In the genomic region with DNA sequence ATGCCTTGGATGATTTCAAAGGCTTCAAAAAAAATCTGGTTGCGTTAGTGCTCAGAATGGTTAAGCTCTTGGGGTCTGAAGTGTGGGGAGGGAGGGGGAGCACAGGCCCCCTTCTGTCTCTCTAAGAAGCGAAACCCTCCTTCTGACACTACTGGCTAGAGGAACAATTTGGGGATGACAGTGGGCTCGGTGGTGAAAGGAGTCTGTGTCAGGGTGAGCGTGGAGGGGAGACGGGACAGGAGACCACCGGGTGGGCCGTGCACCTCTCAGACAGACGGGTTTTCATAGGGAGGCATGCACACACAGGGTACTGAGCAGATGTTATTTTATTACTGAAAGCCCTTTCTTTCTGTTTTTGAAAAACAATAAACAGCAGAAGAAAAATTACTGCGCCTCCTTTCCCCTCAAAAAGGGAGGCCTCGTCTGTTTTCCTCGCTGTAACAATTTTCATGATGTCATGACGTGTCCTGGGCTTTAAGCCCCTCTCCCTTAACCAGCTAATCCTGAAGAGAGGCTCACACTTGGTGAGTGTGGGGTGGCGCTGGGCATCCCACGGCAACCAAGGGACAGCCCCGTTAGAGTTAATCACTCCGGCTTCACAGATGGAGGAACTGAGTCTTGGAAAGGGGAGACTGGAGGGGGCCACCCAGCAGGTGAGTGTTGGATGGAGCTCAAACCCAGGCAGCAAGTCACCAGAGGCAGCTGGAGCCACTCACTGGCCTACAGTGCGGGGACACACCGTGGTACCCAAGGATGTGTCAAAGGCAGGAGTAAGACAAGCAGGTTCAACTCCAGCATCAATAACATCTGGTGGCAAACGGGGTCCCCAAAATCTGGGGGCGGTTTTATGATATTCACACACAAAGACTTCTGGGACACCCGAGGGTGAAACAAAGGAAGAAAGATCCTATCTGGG, we compare ENCODE assay signal across 8 cellular contexts. TPM values are rescaled to one million over a fixed set of nuclear protein-coding genes. Genes with fewer than 3 reads are reported as not detected.
A peak's percentile ranks its signal among the peaks of the same experiment; 100 is the strongest.
DNase-seq lines count a peak whose midpoint lies in the region; ATAC-seq, FAIRE-seq and TF ChIP-seq lines count a peak whose summit lies in the region.

No MANE protein-coding gene starts in this region.

- TF ChIP-seq CTCF in left ventricle myocardium inferior (IDR thresholded peaks at IDR 0.05; ENCODE audit: borderline replicate concordance), result no peak
- no peak for TF ChIP-seq CTCF in IMR-90 (conservative IDR thresholded peaks at IDR 0.05; ENCODE audit: low read depth, low read length)
- no peak for TF ChIP-seq CTCF in endothelial cell of umbilical vein (IDR thresholded peaks at IDR 0.05; ENCODE audit: extremely low read depth in 1 of 2, insufficient read depth in 1 of 2, low read depth in 1 of 2, low read length in 2 of 2)

- H3K27ac ChIP-seq in left ventricle myocardium inferior (replicated peaks) (peak overlapping the region; percentile 70), IMR-90 (ENCODE audit: insufficient read depth, low read length) (peak overlapping the region; percentile 89), endothelial cell of umbilical vein (ENCODE audit: insufficient read depth, low read depth, low read length) (no peak overlapping the region)

- H3K79me2 ChIP-seq in endothelial cell of umbilical vein (ENCODE audit: control insufficient read depth, insufficient read depth, low read length), result no peaks in the 10 kb centered on the region

- peaks cover 17% of the 10 kb centered on the region for H3K36me3 Mint-ChIP-seq in stimulated activated naive CD8-positive, alpha-beta T cell treated with anti-CD3 and anti-CD28 coated beads, Interleukin-15, Interleukin-2, amounts not matched to agents 100 ng/mL and 50 ng/mL, for 24 hours (ENCODE audit: low read depth)

- H3K27me3 Mint-ChIP-seq in stimulated activated naive CD8-positive, alpha-beta T cell treated with anti-CD3 and anti-CD28 coated beads, Interleukin-15, Interleukin-2, amounts not matched to agents 100 ng/mL and 50 ng/mL, for 24 hours, result peaks cover 4% of the 10 kb centered on the region

- H3K18ac ChIP-seq in IMR-90 (ENCODE audit: low read depth, low read length), result peak overlapping the region; percentile 83

- H3K36me3 ChIP-seq in left ventricle myocardium inferior (peaks cover 71% of the 10 kb centered on the region), IMR-90 (ENCODE audit: control insufficient read depth, insufficient read depth, low read length) (peaks cover 37% of the 10 kb centered on the region), endothelial cell of umbilical vein (ENCODE audit: control insufficient read depth in 2 of 2, extremely low read depth in 1 of 2, insufficient read depth in 2 of 2, low read length in 2 of 2) (peaks cover 0 to 5% of the 10 kb centered on the region in 2 experiments)

- peak overlapping the region; percentile 85 for H3K4me3 Mint-ChIP-seq in stimulated activated naive CD8-positive, alpha-beta T cell treated with anti-CD3 and anti-CD28 coated beads, Interleukin-15, Interleukin-2, amounts not matched to agents 100 ng/mL and 50 ng/mL, for 24 hours

- peak overlapping the region; percentile 74 for H2BK5ac ChIP-seq in IMR-90 (ENCODE audit: low read depth, low read length, poor library complexity, severe bottlenecking)

- H2AK9ac ChIP-seq in IMR-90 (replicated peaks; ENCODE audit: low read depth, low read length, poor library complexity), result peak overlapping the region; percentile 88

- H3K4ac ChIP-seq in IMR-90 (ENCODE audit: low read depth, low read length), result peak overlapping the region; percentile 81

- H2BK20ac ChIP-seq in IMR-90 (ENCODE audit: low read depth, low read length), result peak overlapping the region; percentile 80

- H3K4me2 ChIP-seq in IMR-90 (ENCODE audit: low read depth, low read length), result peak overlapping the region; percentile 83
- H3K4me2 ChIP-seq in endothelial cell of umbilical vein (ENCODE audit: insufficient read depth, low read length), result peak overlapping the region; percentile 79

- dilution Hi-C loops in IMR-90 (cut with HindIII; ENCODE audit: low sequenced_read_pairs, unreplicated experiment), result no loop called here
- dilution Hi-C loops in endothelial cell of umbilical vein (cut with MboI; ENCODE audit: extremely low pct_ligation_motif_present, low sequenced_read_pairs), result no loop called here

- H3K27ac Mint-ChIP-seq in stimulated activated naive CD8-positive, alpha-beta T cell treated with anti-CD3 and anti-CD28 coated beads, Interleukin-15, Interleukin-2, amounts not matched to agents 100 ng/mL and 50 ng/mL, for 24 hours, result peak overlapping the region; percentile 93

- H3K27me3 ChIP-seq in left ventricle myocardium inferior (ENCODE audit: low read depth), result no peaks in the 10 kb centered on the region
- H3K27me3 ChIP-seq in IMR-90 (ENCODE audit: control insufficient read depth, insufficient read depth, low read length), result no peaks in the 10 kb centered on the region
- no peaks in the 10 kb centered on the region for H3K27me3 ChIP-seq in endothelial cell of umbilical vein (ENCODE audit: control insufficient read depth in 2 of 2, insufficient read depth in 2 of 2, low read length in 2 of 2)

- peak overlapping the region; percentile 85 for H2BK15ac ChIP-seq in IMR-90 (ENCODE audit: low read depth, low read length)

- CTCF ChIA-PET in IMR-90 (lab: Yijun Ruan, JAX), result interaction anchor here (0.6 kb wide), 1 partner anchor 33 kb away, joined by 3 read pairs; no protein-coding TSS in a partner anchor
- CTCF ChIA-PET in endothelial cell of umbilical vein (lab: Charles Lee), result interaction anchor here (0.7 to 1.4 kb wide), 7 partner anchors 13 to 782 kb away, joined by 3 to 10 read pairs (median 4); no protein-coding TSS in a partner anchor

- 62% methylated on average over 2 of the region's 21 CpGs; no CpG with 5 or more reads in 1 of the 2 experiments for WGBS in IMR-90 (ENCODE audit: extremely low coverage in 2 of 2, insufficient read length in 1 of 2), 2 experiments

- peaks cover 39% of the 10 kb centered on the region for H3K9me1 ChIP-seq in IMR-90 (ENCODE audit: insufficient read depth, low read length)
- H3K9me1 ChIP-seq in endothelial cell of umbilical vein (replicated peaks; ENCODE audit: control insufficient read depth, extremely low read depth, insufficient read depth, low read length), result no peaks in the 10 kb centered on the region

- DNase-seq in left ventricle myocardium inferior (no peak), Right ventricle myocardium inferior (ENCODE audit: missing footprints) (no peak), IMR-90 (no peak), endothelial cell of umbilical vein (ENCODE audit: low read depth, low spot score) (no peak), globus pallidus (ENCODE audit: low spot score) (no peak), NCI-H774 (lab: John Stamatoyannopoulos, UW) (no peak), activated gamma-delta T cell (lab: John Stamatoyannopoulos, UW) (no peak)

- peak overlapping the region; percentile 28 to 88; a peak in 3 of 4 replicates for H4K8ac ChIP-seq in IMR-90 (ENCODE audit: low read depth in 2 of 2, low read length in 2 of 2)

- FAIRE-seq in endothelial cell of umbilical vein (lab: Jason Lieb, UNC), result no peak

- H2AFZ ChIP-seq in IMR-90 (replicated peaks; ENCODE audit: low read length, poor library complexity) (peak overlapping the region; percentile 74), endothelial cell of umbilical vein (ENCODE audit: low read depth, low read length) (peak overlapping the region; percentile 18)

- in situ Hi-C loops in IMR-90 (cut with MboI; ENCODE audit: low sequenced_read_pairs), result no loop called here

- POLR2A ChIA-PET in IMR-90 (lab: Charles Lee; ENCODE audit: unreplicated experiment) (interaction anchor here (0.5 to 0.7 kb wide), 2 partner anchors 36 to 153 kb away, joined by 3 to 12 read pairs; no protein-coding TSS in a partner anchor), endothelial cell of umbilical vein (lab: Charles Lee) (interaction anchor here (0.6 to 0.7 kb wide), 2 partner anchors 18 to 746 kb away, joined by 3 read pairs; no protein-coding TSS in a partner anchor)

- H3K9me3 ChIP-seq in left ventricle myocardium inferior (replicated peaks) (no peaks in the 10 kb centered on the region), IMR-90 (ENCODE audit: control insufficient read depth, insufficient read depth, low read length) (no peaks in the 10 kb centered on the region), endothelial cell of umbilical vein (replicated peaks; ENCODE audit: control insufficient read depth, insufficient read depth, low read length) (no peaks in the 10 kb centered on the region)

- ATAC-seq in Right ventricle myocardium inferior (no peak), IMR-90 (ENCODE audit: low read depth) (no peak)

- peak overlapping the region; percentile 95 for H2BK120ac ChIP-seq in IMR-90 (ENCODE audit: low read depth, low read length)

- peak overlapping the region; percentile 57 for H3K4me3 ChIP-seq in left ventricle myocardium inferior
- H3K4me3 ChIP-seq in IMR-90 (ENCODE audit: insufficient read depth, low read depth, low read length), result peak overlapping the region; percentile 5; the same call in 1 of the 2 replicates
- peak overlapping the region in 1 of 3 experiments; percentile 5 for H3K4me3 ChIP-seq in endothelial cell of umbilical vein (replicated peaks in 1 of 3; ENCODE audit: insufficient read depth in 1 of 3, low read depth in 1 of 3, low read length in 3 of 3)

- peak overlapping the region; percentile 95 for H3K14ac ChIP-seq in IMR-90 (replicated peaks; ENCODE audit: low read depth, low read length)

- H3K23ac ChIP-seq in IMR-90 (ENCODE audit: low read depth, low read length), result peak overlapping the region; percentile 69

- BruUV-seq in IMR-90 (replicated peaks; lab: Mats Ljungman, UMichigan) (no TSS peak), endothelial cell of umbilical vein (replicated peaks; lab: Mats Ljungman, UMichigan) (no TSS peak)

- peak overlapping the region; percentile 77 for H4K5ac ChIP-seq in IMR-90 (ENCODE audit: low read depth, low read length)

- intact Hi-C loops in left ventricle myocardium inferior (cut with micrococcal nuclease) (no loop called here), Right ventricle myocardium inferior (cut with DNase I) (loop anchor here (5.0 kb wide), 1 partner anchor 44 kb away; no protein-coding TSS in a partner anchor), IMR-90 (cut with micrococcal nuclease) (loop anchor here (2.0 to 5.0 kb wide), 4 partner anchors 43 to 196 kb away; a partner anchor contains a TSS), endothelial cell of umbilical vein (cut with micrococcal nuclease) (loop anchor here (2.0 kb wide), 1 partner anchor 37 kb away; no protein-coding TSS in a partner anchor)

- no peak for TF ChIP-seq RAD21 in IMR-90 (IDR thresholded peaks at IDR 0.05; ENCODE audit: low read length)

- H4K91ac ChIP-seq in IMR-90 (ENCODE audit: insufficient read depth, low read depth, low read length), result peak overlapping the region; percentile 78

- peaks cover 33% of the 10 kb centered on the region for H3K4me1 Mint-ChIP-seq in stimulated activated naive CD8-positive, alpha-beta T cell treated with anti-CD3 and anti-CD28 coated beads, Interleukin-15, Interleukin-2, amounts not matched to agents 100 ng/mL and 50 ng/mL, for 24 hours (ENCODE audit: low read depth)

- H3K4me1 ChIP-seq in left ventricle myocardium inferior (peaks cover 19% of the 10 kb centered on the region), IMR-90 (ENCODE audit: control insufficient read depth, insufficient read depth, low read length) (peaks cover 40% of the 10 kb centered on the region), endothelial cell of umbilical vein (ENCODE audit: control insufficient read depth, extremely low read depth, insufficient read depth, low read length) (peaks cover 9% of the 10 kb centered on the region)

- peaks cover 0 to 24% of the 10 kb centered on the region in 2 experiments; a peak in 1 of 4 replicates for H3K79me1 ChIP-seq in IMR-90 (ENCODE audit: low read depth in 1 of 2, low read length in 2 of 2)

- H3K9ac ChIP-seq in IMR-90 (ENCODE audit: low read depth, low read length) (peak overlapping the region; percentile 69), endothelial cell of umbilical vein (replicated peaks; ENCODE audit: extremely low read depth, insufficient read depth, low read length) (peak overlapping the region; percentile 31)

- H2AK5ac ChIP-seq in IMR-90 (ENCODE audit: low read depth, low read length), result peak overlapping the region; percentile 97

- TF ChIP-seq POLR2A in IMR-90 (IDR thresholded peaks at IDR 0.05; ENCODE audit: low read depth, low read length), result no peak
- TF ChIP-seq POLR2A in endothelial cell of umbilical vein (IDR thresholded peaks at IDR 0.05; ENCODE audit: low read depth, low read length), result no peak

- no peaks in the 10 kb centered on the region for H4K20me1 ChIP-seq in IMR-90 (ENCODE audit: insufficient read depth, low read length)
- H4K20me1 ChIP-seq in endothelial cell of umbilical vein (replicated peaks; ENCODE audit: control insufficient read depth, extremely low read depth, insufficient read depth, low read length), result no peaks in the 10 kb centered on the region

- peak overlapping the region; percentile 68 for H3K56ac ChIP-seq in IMR-90 (ENCODE audit: extremely low read depth, insufficient read depth, low read length)

- H3K9me3 Mint-ChIP-seq in stimulated activated naive CD8-positive, alpha-beta T cell treated with anti-CD3 and anti-CD28 coated beads, Interleukin-15, Interleukin-2, amounts not matched to agents 100 ng/mL and 50 ng/mL, for 24 hours, result no peaks in the 10 kb centered on the region

RNA-seq across cellular contexts. Expression of a gene that starts 53.4 kb away (rescaled TPM):
- total RNA-seq in left ventricle myocardium inferior, result 6.6 TPM
- 10.4 TPM for total RNA-seq in Right ventricle myocardium inferior
- 4.1 and 5.3 TPM in 2 replicates for total RNA-seq in IMR-90 (2012; rRNA removed)
- polyA plus RNA-seq in IMR-90 (2012; rRNA removed), result 5.0 and 6.0 TPM in 2 replicates
- 2.0 and 3.7 TPM in 2 replicates for polyA plus RNA-seq in IMR-90 (2012; cell fraction: cytosol; rRNA removed)
- 12.6 and 14.4 TPM in 2 replicates for polyA plus RNA-seq in IMR-90 (2012; cell fraction: nucleus; rRNA removed; ENCODE audit: low replicate concordance)
- 12.1 and 14.4 TPM in 2 replicates for total RNA-seq in endothelial cell of umbilical vein
- polyA plus RNA-seq in endothelial cell of umbilical vein, result 3.1 and 3.9 TPM in 2 replicates
- polyA plus RNA-seq in endothelial cell of umbilical vein (2011; cell fraction: cytosol; rRNA removed), result 2.9 and 3.3 TPM in 2 replicates
- polyA plus RNA-seq in endothelial cell of umbilical vein (2011; cell fraction: nucleus; rRNA removed), result 7.7 and 12.7 TPM in 2 replicates
- 3.4 and 6.1 TPM in 2 replicates for polyA plus RNA-seq in endothelial cell of umbilical vein (2012)
- 9.7 and 10.4 TPM in 2 replicates for polyA minus RNA-seq in endothelial cell of umbilical vein
- polyA minus RNA-seq in endothelial cell of umbilical vein (2011; cell fraction: cytosol; rRNA and poly(A)+ RNA removed), result 6.3 TPM
- 15.2 and 16.1 TPM in 2 replicates for polyA minus RNA-seq in endothelial cell of umbilical vein (2011; cell fraction: nucleus; rRNA and poly(A)+ RNA removed)
